In genomic region chr1:173867753-173868265, GRCh38 we compare ENCODE assay signal across 8 cellular contexts.
DNase-seq lines count a peak whose midpoint lies in the region; ATAC-seq and FAIRE-seq lines count a peak whose summit lies in the region.

Gene GAS5 (minus strand): TSS chr1:173867989.

- FAIRE-seq in TTC549 (lab: Jason Lieb, UNC) = peak; percentile 99

- peak; percentile 67 for ATAC-seq in HG03045 (IDR thresholded peaks at IDR 0.05; ENCODE audit: unreplicated experiment)

- H3K4me3 ChIP-seq in iPS-11a (ENCODE audit: low read depth, low read length) (peak within 1 kb of the TSS; percentile 99), skeletal muscle cell (ENCODE audit: low read depth, low read length) (peak within 1 kb of the TSS; percentile 64)

- DNase-seq in activated CD8-positive, alpha-beta memory T cell treated with anti-CD3 and anti-CD28 coated beads for 1 hour (ENCODE audit: extremely low read depth in 1 of 2, low read depth in 1 of 2) = peak; percentile 95 to 98
- DNase-seq in activated CD8-positive, alpha-beta memory T cell treated with anti-CD3 and anti-CD28 coated beads, Interleukin-2, amount 50 U/mL, for 48 hours = no peak
- DNase-seq in NCI-H2107 treated with DMSO at 0.1 percent for 48 hours (lab: John Stamatoyannopoulos, UW; ENCODE audit: unreplicated experiment) = peak; percentile 98
- peak; percentile 100 for DNase-seq in brain pericyte (ENCODE audit: low read depth, low spot score)
- DNase-seq in skeletal muscle cell (ENCODE audit: low read depth) = peak; percentile 99
